9 cellular contexts compared by ENCODE assay signal in genomic region chr14:101731187-101732080, GRCh38.
A peak's percentile ranks its signal among the peaks of the same experiment; 100 is the strongest.
DNase-seq lines count a peak whose midpoint lies in the region; TF ChIP-seq lines count a peak whose summit lies in the region.
"Had no signal": no experiment of that assay in that cellular context is flagged by ENCODE, and none has a peak within 500 bp of the region (broad histone marks: within the 10 kb centered on the region; RNA-seq: fewer than 3 reads in every experiment).

No MANE protein-coding gene starts in this region.

- no peaks in the 10 kb centered on the region for H3K36me3 ChIP-seq in HEK293 (ENCODE audit: control insufficient read depth in 2 of 2, insufficient read depth in 1 of 2, low read length in 2 of 2)

- DNase-seq in ELF-1 (ENCODE audit: low read depth, low spot score) = peak; percentile 68
- peak; percentile 95 for DNase-seq in NB4 (ENCODE audit: low read depth)
- DNase-seq in T follicular helper cell (ENCODE audit: low read depth) = peak; percentile 71
- DNase-seq in amniotic epithelial cell (ENCODE audit: low read depth) = peak; percentile 75
- peak; percentile 70 for DNase-seq in iPS-NIHi11 (ENCODE audit: low spot score)
- DNase-seq in stimulated activated CD4-positive, alpha-beta T cell treated with anti-CD3 and anti-CD28 coated beads, Interleukin-15, amount 100 ng/mL, for 48 hours (ENCODE audit: low read depth in 2 of 2) = peak; percentile 85 to 86
- DNase-seq in NCI-H82 (lab: John Stamatoyannopoulos, UW) = no peak

- H3K4me3 ChIP-seq in HEK293 (ENCODE audit: low read depth, low read length) = no peak overlapping the region
- no peak overlapping the region for H3K4me3 ChIP-seq in NB4 (ENCODE audit: low read depth, low read length)

- CTCF ChIA-PET in HEK293 (lab: Yijun Ruan, JAX) = interaction anchor here (0.6 to 1.4 kb wide), 7 partner anchors 10 to 585 kb away, joined by 3 to 7 read pairs (median 4); no protein-coding TSS in a partner anchor

- TF ChIP-seq CTCF in HEK293 (tag by site-specific recombination; IDR thresholded peaks at IDR 0.05) (no peak), NB4 (IDR thresholded peaks at IDR 0.05; ENCODE audit: low read depth, low read length) (no peak)

- no peaks in the 10 kb centered on the region for H3K9me3 ChIP-seq in HEK293 (ENCODE audit: control insufficient read depth, insufficient read depth, low read depth, low read length)

- no peak for TF ChIP-seq POLR2A in NB4 (IDR thresholded peaks at IDR 0.05; ENCODE audit: extremely low read depth, insufficient read length)

- H3K27ac ChIP-seq in HEK293 (ENCODE audit: extremely low read depth, low read depth, low read length) = no peak overlapping the region
- H3K27ac ChIP-seq: VCaP had no signal

- H3K4me1 ChIP-seq in HEK293 (ENCODE audit: control insufficient read depth, insufficient read depth, low read length) = no peaks in the 10 kb centered on the region

- POLR2A ChIA-PET in HEK293 (lab: Yijun Ruan, JAX) = interaction anchor here (0.5 to 1.3 kb wide), 3 partner anchors 15 to 392 kb away, joined by 3 read pairs; no protein-coding TSS in a partner anchor

TF ChIP-seq in HEK293, 187 proteins besides CTCF, POLR2A, EP300 and RAD21:
- peak; percentile 95 for TF ChIP-seq MYNN (tag by site-specific recombination; IDR thresholded peaks at IDR 0.05; ENCODE audit: borderline replicate concordance)
- peak; percentile 85 for TF ChIP-seq ZIC2 (tag by site-specific recombination; IDR thresholded peaks at IDR 0.05)
- 0 out of 2 replicates have a peak, but pooled peaks have one; percentile 52 for TF ChIP-seq ZNF660 (tag by site-specific recombination; IDR thresholded peaks at IDR 0.05)
- TF ChIP-seq ZNF335 (tag by site-specific recombination; conservative IDR thresholded peaks at IDR 0.05) = no peak
- 0 out of 2 replicates have a peak, but pooled peaks have one; percentile 36 for TF ChIP-seq PRDM10 (tag by site-specific recombination; IDR thresholded peaks at IDR 0.05)
- TF ChIP-seq OSR2 (tag by site-specific recombination; IDR thresholded peaks at IDR 0.05) = no peak
- TF ChIP-seq ZNF18 (tag by site-specific recombination; IDR thresholded peaks at IDR 0.05) = peak; percentile 67; the same call in 1 of the 2 replicates
- no peak for TF ChIP-seq REPIN1 (tag by site-specific recombination; IDR thresholded peaks at IDR 0.05; ENCODE audit: low read depth)
- 0 out of 2 replicates have a peak, but pooled peaks have one; percentile 34 for TF ChIP-seq IKZF3 (tag by site-specific recombination; IDR thresholded peaks at IDR 0.05)
- peak; percentile 53; the same call in 1 of the 2 replicates for TF ChIP-seq KLF17 (tag by site-specific recombination; IDR thresholded peaks at IDR 0.05)
- peak; percentile 40; the same call in 1 of the 2 replicates for TF ChIP-seq GLIS1 (tag by site-specific recombination; IDR thresholded peaks at IDR 0.05)
- TF ChIP-seq ZNF24 (tag by site-specific recombination; IDR thresholded peaks at IDR 0.05) = 0 out of 2 replicates have a peak, but pooled peaks have one; percentile 19
- peak; percentile 69 for TF ChIP-seq ZFHX2 (tag by site-specific recombination; conservative IDR thresholded peaks at IDR 0.05)
- peak; percentile 28; the same call in 1 of the 2 replicates for TF ChIP-seq SP2 (tag by site-specific recombination; IDR thresholded peaks at IDR 0.05)
- peak; percentile 85 for TF ChIP-seq ZNF600 (tag by site-specific recombination; IDR thresholded peaks at IDR 0.05)
- peak; percentile 38 for TF ChIP-seq EGR2 (tag by site-specific recombination; IDR thresholded peaks at IDR 0.05; ENCODE audit: low read depth)
- TF ChIP-seq SP7 (tag by site-specific recombination; IDR thresholded peaks at IDR 0.05) = peak; percentile 70
- TF ChIP-seq ZNF777 (tag by site-specific recombination; IDR thresholded peaks at IDR 0.05; ENCODE audit: borderline replicate concordance) = no peak
TF ChIP-seq in HEK293: peak in this region for 14.
